ENCODE assay signal across 11 cellular contexts in genomic region chr1:3774503-3775247, GRCh38. TPM values are rescaled to one million over a fixed set of nuclear protein-coding genes. Genes with fewer than 3 reads are reported as not detected.
A peak's percentile ranks its signal among the peaks of the same experiment; 100 is the strongest.
DNase-seq lines count a peak whose midpoint lies in the region; TF ChIP-seq lines count a peak whose summit lies in the region.
"Had no signal": no experiment of that assay in that cellular context is flagged by ENCODE, and none has a peak within 500 bp of the region (broad histone marks: within the 10 kb centered on the region; RNA-seq: fewer than 3 reads in every experiment).

No MANE protein-coding gene starts in this region.

- H3K27me3 Mint-ChIP-seq in CD14-positive monocyte (ENCODE audit: low read depth in 3 of 3): peaks cover 12 to 40% (median 20%) of the 10 kb centered on the region in 3 donors

- DNase-seq in AG08395 (ENCODE audit: low spot score) (peak; percentile 60), SW480 (ENCODE audit: low spot score) (peak; percentile 33), hepatocyte (ENCODE audit: low spot score) (no peak), dedifferentiated amniotic fluid mesenchymal stem cell (ENCODE audit: extremely low spot score) (no peak), CD14-positive monocyte (ENCODE audit: low spot score) (no peak), DMS153 (lab: John Stamatoyannopoulos, UW) (no peak)
- DNase-seq: GF-D8, T-helper 2 cell had no signal

- H3K4me3 Mint-ChIP-seq in CD14-positive monocyte: no peak overlapping the region

- no peaks in the 10 kb centered on the region for H3K36me3 ChIP-seq in hepatocyte (replicated peaks; ENCODE audit: insufficient read depth, low read depth)
- H3K36me3 ChIP-seq: uterus had no signal

- no peaks in the 10 kb centered on the region for H3K79me2 ChIP-seq in hepatocyte

- peaks cover 0 to 3% (median 0%) of the 10 kb centered on the region in 7 donors for H3K9me3 Mint-ChIP-seq in CD14-positive monocyte

- intact Hi-C loops in CD14-positive monocyte (cut with micrococcal nuclease): loop anchor here (5.0 to 10.0 kb wide), 3 partner anchors 128 to 150 kb away; partner anchors contain the start of genes C1orf174 (in 2 of the 2) and TPRG1L (in 1 of the 2)

- H3K9me3 ChIP-seq in hepatocyte (ENCODE audit: low read depth): no peaks in the 10 kb centered on the region
- H3K9me3 ChIP-seq: uterus had no signal

- H3K9me2 ChIP-seq in hepatocyte (replicated peaks; ENCODE audit: insufficient read depth): no peaks in the 10 kb centered on the region

- TF ChIP-seq CTCF in hepatocyte (IDR thresholded peaks at IDR 0.05; ENCODE audit: poor library complexity): no peak
- no peak for TF ChIP-seq CTCF in CD14-positive monocyte (IDR thresholded peaks at IDR 0.05)

- H3K4me2 ChIP-seq in hepatocyte: peak overlapping the region; percentile 98

- peaks cover 41% of the 10 kb centered on the region for H3K4me1 ChIP-seq in hepatocyte (ENCODE audit: insufficient read depth)

- no peaks in the 10 kb centered on the region for H3K27me3 ChIP-seq in hepatocyte
- H3K27me3 ChIP-seq: uterus had no signal

- no peaks in the 10 kb centered on the region for H4K20me1 ChIP-seq in hepatocyte (ENCODE audit: insufficient read depth, poor library complexity, severe bottlenecking)

- H3K4me1 Mint-ChIP-seq in CD14-positive monocyte: peaks cover 20% of the 10 kb centered on the region

- no peak overlapping the region for H2AFZ ChIP-seq in hepatocyte

- no peak overlapping the region for H3K27ac ChIP-seq in hepatocyte
- H3K27ac ChIP-seq: skin epidermis had no signal

- H3K36me3 Mint-ChIP-seq in CD14-positive monocyte: peaks cover 7 to 14% of the 10 kb centered on the region in 2 donors

- 74% methylated on average over 13 of the region's 19 CpGs for WGBS in hepatocyte (ENCODE audit: low lambda C conversion rate, missing lambda C conversion rate)

- no peak overlapping the region for H3K27ac Mint-ChIP-seq in CD14-positive monocyte

- H3K4me3 ChIP-seq in hepatocyte: no peak overlapping the region
- H3K4me3 ChIP-seq: skin epidermis, uterus had no signal

RNA-seq across cellular contexts. Expression of gene SMIM1, which starts 2.1 kb away (rescaled TPM):
- total RNA-seq in hepatocyte: 21.0 and 33.6 TPM in 2 replicates
- polyA plus RNA-seq in hepatocyte (116 and 118 TPM in 2 replicates), CD14-positive monocyte (1 to 10 TPM; 1.1 to 1.4 TPM)

RNA-seq across cellular contexts. Expression of gene LRRC47, which starts 21.6 kb away (rescaled TPM):
- total RNA-seq in hepatocyte: 27.3 and 36.2 TPM in 2 replicates
- polyA plus RNA-seq in hepatocyte (37.4 and 38.8 TPM in 2 replicates), CD14-positive monocyte (10 to 100 TPM; 18.0 to 24.8 TPM)

RNA-seq across cellular contexts. Expression of gene CCDC27, which starts 22.4 kb away (rescaled TPM):
- 0.17 and 0.72 TPM in 2 replicates for total RNA-seq in hepatocyte
- polyA plus RNA-seq in hepatocyte (0.59 and 0.73 TPM in 2 replicates), CD14-positive monocyte (not detected)
- total RNA-seq: uterus had no signal
- polyA plus RNA-seq: AG04450 had no signal

Comparison
In these comparisons a context has a peak if more than half of its experiments do, and no peak if none do; other contexts are left out.
1. DNase-seq: peak in AG08395 (single experiment) and SW480 (single experiment); none in hepatocyte (single experiment), dedifferentiated amniotic fluid mesenchymal stem cell (single experiment), CD14-positive monocyte (single experiment) and DMS153 (single experiment).
2. RNA of gene SMIM1, which starts 2.1 kb away (polyA plus RNA-seq): 116 to 118 TPM in hepatocyte; 1.1 to 1.4 TPM in CD14-positive monocyte; every median in the first group is over 10 times any median in the second.